ENCODE assay signal across 8 cellular contexts in the genomic region with DNA sequence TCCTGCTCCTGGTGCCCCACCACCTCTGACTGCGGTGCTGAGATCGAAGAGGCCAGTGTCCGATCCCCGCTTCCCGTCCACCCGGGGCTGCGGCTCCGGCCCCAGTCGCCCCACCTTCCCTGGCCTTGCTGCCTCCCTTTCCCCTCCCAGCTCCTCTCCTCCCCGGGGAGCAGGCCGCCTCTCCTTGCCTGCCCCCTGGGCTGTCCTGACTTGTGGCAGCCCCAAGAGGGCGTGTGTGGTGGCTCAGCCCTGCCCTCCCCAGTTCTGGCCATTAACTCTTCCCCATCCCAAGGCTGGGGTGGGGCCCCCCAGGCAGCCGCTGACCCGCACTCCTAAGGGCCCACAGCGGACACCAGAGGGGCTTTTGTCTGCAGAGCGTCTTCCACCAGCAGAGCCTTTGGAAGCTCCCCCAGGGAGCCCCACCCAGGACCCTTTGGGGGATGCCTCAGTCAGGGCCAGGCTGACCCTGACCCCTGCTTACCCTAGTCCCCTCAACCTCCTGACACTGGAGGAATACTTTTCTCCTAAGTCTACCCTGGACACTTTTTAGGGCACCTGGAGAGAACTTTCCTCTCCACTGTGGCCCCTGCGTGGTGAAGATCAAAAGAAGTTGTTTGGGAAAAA. TPM values are rescaled to one million over a fixed set of nuclear protein-coding genes. Genes with fewer than 3 reads are reported as not detected.
DNase-seq lines count a peak whose midpoint lies in the region; ATAC-seq and TF ChIP-seq lines count a peak whose summit lies in the region.

No MANE protein-coding gene starts in this region.

- peak overlapping the region; percentile 77 for H3K4me3 Mint-ChIP-seq in activated naive CD8-positive, alpha-beta T cell treated with anti-CD3 and anti-CD28 coated beads for 36 hours

- no peaks in the 10 kb centered on the region for H3K9me3 Mint-ChIP-seq in activated naive CD8-positive, alpha-beta T cell treated with anti-CD3 and anti-CD28 coated beads for 36 hours

- peak; percentile 51 for DNase-seq in activated naive CD8-positive, alpha-beta T cell treated with anti-CD3 and anti-CD28 coated beads for 36 hours
- DNase-seq in stimulated activated CD4-positive, alpha-beta T cell treated with anti-CD3 and anti-CD28 coated beads, Interleukin-4, amount 100 ng/mL, for 1 hour, result peak; percentile 38
- DNase-seq in cerebellum (ENCODE audit: low spot score) (no peak), MG63 (no peak)

- H3K27me3 ChIP-seq in iPS-18a (ENCODE audit: control insufficient read depth, insufficient read depth, low read length) (peaks cover 55% of the 10 kb centered on the region), MG63 (no peaks in the 10 kb centered on the region; the same call in 1 of the 2 replicates)

- H3K4me3 ChIP-seq in iPS-18a (ENCODE audit: low read length) (peak overlapping the region; percentile 41), MG63 (no peak overlapping the region)

- H3K9me3 ChIP-seq in iPS-18a (ENCODE audit: control insufficient read depth, low read depth, low read length) (no peaks in the 10 kb centered on the region), MG63 (no peaks in the 10 kb centered on the region)

- H3K27me3 Mint-ChIP-seq in activated naive CD8-positive, alpha-beta T cell treated with anti-CD3 and anti-CD28 coated beads for 36 hours, result peaks cover 10% of the 10 kb centered on the region

- peak; percentile 55 for ATAC-seq in GM21576 (IDR thresholded peaks at IDR 0.05; ENCODE audit: unreplicated experiment)

- H3K36me3 Mint-ChIP-seq in activated naive CD8-positive, alpha-beta T cell treated with anti-CD3 and anti-CD28 coated beads for 36 hours, result no peaks in the 10 kb centered on the region

- peak; percentile 71 for TF ChIP-seq CTCF in GM12872 (IDR thresholded peaks at IDR 0.05; ENCODE audit: insufficient read depth, low read depth, low read length)
- 0 out of 2 replicates have a peak, but pooled peaks have one; percentile 10 for TF ChIP-seq CTCF in LNCAP (IDR thresholded peaks at IDR 0.05)

- H3K36me3 ChIP-seq in iPS-18a (ENCODE audit: control insufficient read depth, low read depth, low read length) (no peaks in the 10 kb centered on the region), MG63 (no peaks in the 10 kb centered on the region)

- no peak overlapping the region for H3K27ac ChIP-seq in iPS-18a (ENCODE audit: low read length)

- H3K9ac ChIP-seq in iPS-18a (ENCODE audit: low read length), result no peak overlapping the region

- H3K27ac Mint-ChIP-seq in activated naive CD8-positive, alpha-beta T cell treated with anti-CD3 and anti-CD28 coated beads for 36 hours, result peak overlapping the region; percentile 72

- H3K4me1 ChIP-seq in iPS-18a (ENCODE audit: control insufficient read depth, low read depth, low read length), result peaks cover 9% of the 10 kb centered on the region

- peaks cover 37% of the 10 kb centered on the region for H3K4me1 Mint-ChIP-seq in activated naive CD8-positive, alpha-beta T cell treated with anti-CD3 and anti-CD28 coated beads for 36 hours

RNA-seq across cellular contexts. Expression of a gene that starts 16.7 kb away (rescaled TPM):
- under 1 TPM; 0.43 to 0.44 TPM for total RNA-seq in activated naive CD8-positive, alpha-beta T cell treated with anti-CD3 and anti-CD28 coated beads for 36 hours
- total RNA-seq in cerebellum, result 1.2 TPM
- 0.03 and 1.6 TPM in 2 replicates for total RNA-seq in MG63 (2014; rRNA removed; shearing (Covaris generic); ENCODE audit: low replicate concordance)

RNA-seq across cellular contexts. Expression of a gene that starts 38.5 kb away (rescaled TPM):
- total RNA-seq in activated naive CD8-positive, alpha-beta T cell treated with anti-CD3 and anti-CD28 coated beads for 36 hours, result 10 to 100 TPM; 36.8 to 37.1 TPM
- 3.3 TPM for total RNA-seq in cerebellum
- total RNA-seq in MG63 (2014; rRNA removed; shearing (Covaris generic); ENCODE audit: low replicate concordance), result 3.2 and 4.0 TPM in 2 replicates

RNA-seq across cellular contexts. Expression of a gene that starts 50.1 kb away (rescaled TPM):
- 100 to 1,000 TPM; 331 to 348 TPM for total RNA-seq in activated naive CD8-positive, alpha-beta T cell treated with anti-CD3 and anti-CD28 coated beads for 36 hours
- 11.1 TPM for total RNA-seq in cerebellum
- 73.1 and 84.3 TPM in 2 replicates for total RNA-seq in MG63 (2014; rRNA removed; shearing (Covaris generic); ENCODE audit: low replicate concordance)

RNA-seq across cellular contexts. Expression of a gene that starts 53.6 kb away (rescaled TPM):
- 100 to 1,000 TPM; 134 to 137 TPM for total RNA-seq in activated naive CD8-positive, alpha-beta T cell treated with anti-CD3 and anti-CD28 coated beads for 36 hours
- 20.4 TPM for total RNA-seq in cerebellum
- 99.6 and 106 TPM in 2 replicates for total RNA-seq in MG63 (2014; rRNA removed; shearing (Covaris generic); ENCODE audit: low replicate concordance)

Comparison
In these comparisons a context has a peak if more than half of its experiments do, and no peak if none do; other contexts are left out.
1. DNase-seq: peak in activated naive CD8-positive, alpha-beta T cell treated with anti-CD3 and anti-CD28 coated beads for 36 hours (single experiment) and stimulated activated CD4-positive, alpha-beta T cell treated with anti-CD3 and anti-CD28 coated beads, Interleukin-4, amount 100 ng/mL, for 1 hour (single experiment); none in cerebellum (single experiment) and MG63 (single experiment).